ENCODE assay signal across 8 cellular contexts in the genomic region with DNA sequence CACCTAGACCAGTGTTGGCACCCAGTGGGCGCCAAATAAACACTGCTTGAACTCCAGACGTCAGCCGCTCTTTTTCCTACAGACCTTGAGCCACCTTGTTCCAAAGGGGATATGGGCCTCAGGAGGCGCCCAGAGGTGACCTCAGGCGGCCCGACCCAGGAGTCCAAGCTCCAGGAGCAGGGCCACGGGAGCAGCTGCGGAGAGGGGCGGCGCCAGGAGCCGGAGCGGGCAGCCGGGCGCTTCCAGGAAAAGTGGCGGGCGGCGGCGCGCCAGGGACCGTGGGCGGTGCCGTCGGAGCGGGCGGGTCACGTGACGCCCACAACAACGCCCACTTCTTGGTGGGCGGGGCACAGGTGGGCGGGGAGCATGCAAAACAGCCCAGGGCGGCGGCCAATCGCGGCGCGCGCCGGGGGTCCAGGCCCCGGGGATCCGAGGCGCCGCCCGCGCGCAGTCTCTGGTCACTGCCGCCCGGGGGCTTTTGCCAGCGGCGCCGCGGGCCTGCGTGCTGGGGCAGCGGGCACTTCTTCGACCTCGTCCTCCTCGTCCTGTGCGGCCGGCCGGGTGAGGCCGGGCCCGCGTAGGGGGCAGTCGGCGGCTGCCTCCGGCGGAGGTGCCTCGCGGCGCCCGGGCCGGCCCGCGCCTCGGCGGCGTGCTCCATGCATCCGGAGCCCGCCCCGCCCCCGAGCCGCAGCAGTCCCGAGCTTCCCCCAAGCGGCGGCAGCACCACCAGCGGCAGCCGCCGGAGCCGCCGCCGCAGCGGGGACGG. TPM values are rescaled to one million over a fixed set of nuclear protein-coding genes. Genes with fewer than 3 reads are reported as not detected.
A peak's percentile ranks its signal among the peaks of the same experiment; 100 is the strongest.
DNase-seq lines count a peak whose midpoint lies in the region; ATAC-seq and TF ChIP-seq lines count a peak whose summit lies in the region.

Gene ORAI1, plus strand, starts transcription at position 444 of the 766 bp plus-strand sequence.

- peaks cover 32% of the 10 kb centered on the region for H3K36me3 Mint-ChIP-seq in T-helper 2 cell treated with Interferon-gamma antibody and Interleukin-4, amounts not matched to agents 5 μg/mL and 100 μg/mL, for 36 hours (ENCODE audit: low read depth)

- peak within 1 kb of the TSS; percentile 91 for H3K27ac Mint-ChIP-seq in T-helper 2 cell treated with Interferon-gamma antibody and Interleukin-4, amounts not matched to agents 5 μg/mL and 100 μg/mL, for 36 hours

- H3K4me3 ChIP-seq in ascending aorta (peak within 1 kb of the TSS; percentile 77 to 81), right cardiac atrium (ENCODE audit: low read length) (peak within 1 kb of the TSS; percentile 73), rectal smooth muscle tissue (ENCODE audit: low read length) (peak within 1 kb of the TSS; percentile 70), aorta (ENCODE audit: low read length in 2 of 2) (peak within 1 kb of the TSS; percentile 21 to 49)

- H3K4me1 ChIP-seq in ascending aorta (peaks cover 0 to 14% of the 10 kb centered on the region in 2 donors), right cardiac atrium (ENCODE audit: control insufficient read depth, insufficient read depth, low read length) (peaks cover 4% of the 10 kb centered on the region), rectal smooth muscle tissue (ENCODE audit: control insufficient read depth, insufficient read depth, low read length) (peaks cover 6% of the 10 kb centered on the region), aorta (ENCODE audit: control insufficient read depth in 1 of 2, insufficient read depth in 2 of 2, low read length in 2 of 2) (no peaks in the 10 kb centered on the region)

- H3K27me3 ChIP-seq in ascending aorta (no peaks in the 10 kb centered on the region), right cardiac atrium (ENCODE audit: control insufficient read depth, insufficient read depth) (no peaks in the 10 kb centered on the region), rectal smooth muscle tissue (ENCODE audit: control insufficient read depth, insufficient read depth, low read length) (no peaks in the 10 kb centered on the region), aorta (ENCODE audit: control insufficient read depth in 1 of 2, insufficient read depth in 2 of 2, low read length in 1 of 2) (no peaks in the 10 kb centered on the region)

- DNase-seq in NCI-H2029 (lab: John Stamatoyannopoulos, UW) (peak; percentile 89), ascending aorta (ENCODE audit: low spot score in 2 of 2) (peak; percentile 80 to 98), right cardiac atrium (peak; percentile 98 to 99 (median 99)), aorta (peak; percentile 98 to 99)
- peak; percentile 97 for DNase-seq in T-helper 2 cell treated with Interferon-gamma antibody and Interleukin-4, amounts not matched to agents 5 μg/mL and 100 μg/mL, for 36 hours (ENCODE audit: low spot score)

- WGBS in right cardiac atrium = under 1% methylated on average over 92 of the region's 92 CpGs
- WGBS in aorta, 2 donors = 1 to 2% methylated on average over 43 to 92 of the region's 92 CpGs

- H3K4me1 Mint-ChIP-seq in T-helper 2 cell treated with Interferon-gamma antibody and Interleukin-4, amounts not matched to agents 5 μg/mL and 100 μg/mL, for 36 hours (ENCODE audit: low read depth) = peaks cover 36% of the 10 kb centered on the region

- ATAC-seq in GM18502 (IDR thresholded peaks at IDR 0.05; ENCODE audit: poor library complexity, unreplicated experiment) (peak; percentile 70), HG02943 (IDR thresholded peaks at IDR 0.05; ENCODE audit: low read depth, unreplicated experiment) (peak; percentile 58), right cardiac atrium (peak; percentile 94 to 96), aorta (ENCODE audit: low FRiP score) (peak; percentile 94)

- H3K36me3 ChIP-seq in ascending aorta (no peaks in the 10 kb centered on the region), rectal smooth muscle tissue (ENCODE audit: control insufficient read depth, insufficient read depth, low read length) (no peaks in the 10 kb centered on the region), aorta (ENCODE audit: control insufficient read depth in 1 of 2, insufficient read depth in 2 of 2, low read length in 1 of 2) (no peaks in the 10 kb centered on the region)

- H3K27me3 Mint-ChIP-seq in T-helper 2 cell treated with Interferon-gamma antibody and Interleukin-4, amounts not matched to agents 5 μg/mL and 100 μg/mL, for 36 hours (ENCODE audit: low read depth) = no peaks in the 10 kb centered on the region

- H3K9ac ChIP-seq in rectal smooth muscle tissue (ENCODE audit: low read length) = peak within 1 kb of the TSS; percentile 77

- no peaks in the 10 kb centered on the region for H3K9me3 ChIP-seq in ascending aorta
- H3K9me3 ChIP-seq in right cardiac atrium (ENCODE audit: control insufficient read depth, low read length) = no peaks in the 10 kb centered on the region
- H3K9me3 ChIP-seq in aorta (ENCODE audit: control insufficient read depth, low read length) = no peaks in the 10 kb centered on the region

- intact Hi-C loops in ascending aorta (cut with DNase I) = loop anchor here (1.0 to 5.0 kb wide), 6 partner anchors 45 to 176 kb away; partner anchors contain the start of genes KDM2B and SETD1B
- intact Hi-C loops in right cardiac atrium (cut with DNase I) = loop anchor here in 3 of 4 donors (5.0 to 10.0 kb wide), 4 partner anchors 41 to 121 kb away; partner anchors contain the start of genes KDM2B (in 1 of the 3) and MORN3 (in 1 of the 3)
- intact Hi-C loops in aorta (cut with DNase I) = loop anchor here (2.0 to 5.0 kb wide), 4 partner anchors 44 to 74 kb away; partner anchors contain the start of gene KDM2B (in 1 of the 2)

- H3K4me3 Mint-ChIP-seq in T-helper 2 cell treated with Interferon-gamma antibody and Interleukin-4, amounts not matched to agents 5 μg/mL and 100 μg/mL, for 36 hours = peak within 1 kb of the TSS; percentile 92

- peak in 1 of 3 experiments; percentile 72 for TF ChIP-seq CTCF in ascending aorta (IDR thresholded peaks at IDR 0.05)

- no peaks in the 10 kb centered on the region for H3K9me3 Mint-ChIP-seq in T-helper 2 cell treated with Interferon-gamma antibody and Interleukin-4, amounts not matched to agents 5 μg/mL and 100 μg/mL, for 36 hours

- H3K27ac ChIP-seq in ascending aorta (peak within 1 kb of the TSS; percentile 82 to 88), right cardiac atrium (ENCODE audit: low read length) (peak within 1 kb of the TSS; percentile 87), rectal smooth muscle tissue (ENCODE audit: low read depth, low read length) (peak within 1 kb of the TSS; percentile 89), aorta (ENCODE audit: low read depth in 1 of 2, low read length in 2 of 2) (peak within 1 kb of the TSS in 1 of 2 donors; percentile 72)

RNA-seq across cellular contexts. Expression of gene ORAI1, which starts in this region (rescaled TPM):
- total RNA-seq in ascending aorta (24.6 TPM), right cardiac atrium (1 to 10 TPM; 7.0 to 9.4 (median 8.4) TPM), aorta (10 to 100 TPM; 11.0 to 12.5 TPM)
- polyA plus RNA-seq in right cardiac atrium (6.9 TPM), aorta (1 to 10 TPM; 3.6 to 7.1 TPM)
